1 cellular context compared by ENCODE assay signal in genomic region chrX:23327104-23327503, GRCh38.
TF ChIP-seq lines count a peak whose summit lies in the region.

No MANE protein-coding gene starts in this region.

TF ChIP-seq in WTC11, 78 proteins besides CTCF, POLR2A, EP300 and RAD21 (continued from another document):
- TF ChIP-seq, protein P1, sequence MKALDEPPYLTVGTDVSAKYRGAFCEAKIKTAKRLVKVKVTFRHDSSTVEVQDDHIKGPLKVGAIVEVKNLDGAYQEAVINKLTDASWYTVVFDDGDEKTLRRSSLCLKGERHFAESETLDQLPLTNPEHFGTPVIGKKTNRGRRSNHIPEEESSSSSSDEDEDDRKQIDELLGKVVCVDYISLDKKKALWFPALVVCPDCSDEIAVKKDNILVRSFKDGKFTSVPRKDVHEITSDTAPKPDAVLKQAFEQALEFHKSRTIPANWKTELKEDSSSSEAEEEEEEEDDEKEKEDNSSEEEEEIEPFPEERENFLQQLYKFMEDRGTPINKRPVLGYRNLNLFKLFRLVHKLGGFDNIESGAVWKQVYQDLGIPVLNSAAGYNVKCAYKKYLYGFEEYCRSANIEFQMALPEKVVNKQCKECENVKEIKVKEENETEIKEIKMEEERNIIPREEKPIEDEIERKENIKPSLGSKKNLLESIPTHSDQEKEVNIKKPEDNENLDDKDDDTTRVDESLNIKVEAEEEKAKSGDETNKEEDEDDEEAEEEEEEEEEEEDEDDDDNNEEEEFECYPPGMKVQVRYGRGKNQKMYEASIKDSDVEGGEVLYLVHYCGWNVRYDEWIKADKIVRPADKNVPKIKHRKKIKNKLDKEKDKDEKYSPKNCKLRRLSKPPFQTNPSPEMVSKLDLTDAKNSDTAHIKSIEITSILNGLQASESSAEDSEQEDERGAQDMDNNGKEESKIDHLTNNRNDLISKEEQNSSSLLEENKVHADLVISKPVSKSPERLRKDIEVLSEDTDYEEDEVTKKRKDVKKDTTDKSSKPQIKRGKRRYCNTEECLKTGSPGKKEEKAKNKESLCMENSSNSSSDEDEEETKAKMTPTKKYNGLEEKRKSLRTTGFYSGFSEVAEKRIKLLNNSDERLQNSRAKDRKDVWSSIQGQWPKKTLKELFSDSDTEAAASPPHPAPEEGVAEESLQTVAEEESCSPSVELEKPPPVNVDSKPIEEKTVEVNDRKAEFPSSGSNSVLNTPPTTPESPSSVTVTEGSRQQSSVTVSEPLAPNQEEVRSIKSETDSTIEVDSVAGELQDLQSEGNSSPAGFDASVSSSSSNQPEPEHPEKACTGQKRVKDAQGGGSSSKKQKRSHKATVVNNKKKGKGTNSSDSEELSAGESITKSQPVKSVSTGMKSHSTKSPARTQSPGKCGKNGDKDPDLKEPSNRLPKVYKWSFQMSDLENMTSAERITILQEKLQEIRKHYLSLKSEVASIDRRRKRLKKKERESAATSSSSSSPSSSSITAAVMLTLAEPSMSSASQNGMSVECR (CRISPR knock-in tag; IDR thresholded peaks at IDR 0.05; ENCODE audit: borderline replicate concordance), result no peak
- TF ChIP-seq NFYB (CRISPR knock-in tag; conservative IDR thresholded peaks at IDR 0.05; ENCODE audit: low read depth), result no peak
- TF ChIP-seq, protein P2, sequence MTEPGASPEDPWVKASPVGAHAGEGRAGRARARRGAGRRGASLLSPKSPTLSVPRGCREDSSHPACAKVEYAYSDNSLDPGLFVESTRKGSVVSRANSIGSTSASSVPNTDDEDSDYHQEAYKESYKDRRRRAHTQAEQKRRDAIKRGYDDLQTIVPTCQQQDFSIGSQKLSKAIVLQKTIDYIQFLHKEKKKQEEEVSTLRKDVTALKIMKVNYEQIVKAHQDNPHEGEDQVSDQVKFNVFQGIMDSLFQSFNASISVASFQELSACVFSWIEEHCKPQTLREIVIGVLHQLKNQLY (CRISPR knock-in tag; IDR thresholded peaks at IDR 0.05), result no peak
